ENCODE assay signal across 24 cellular contexts in genomic region chr10:74836855-74837254, GRCh38.
"Had no signal": no experiment of that assay in that cellular context is flagged by ENCODE, and none has a peak within 500 bp of the region (broad histone marks: within the 10 kb centered on the region; RNA-seq: fewer than 3 reads in every experiment).

No MANE protein-coding gene starts in this region.

- H3K36me3 ChIP-seq: thoracic aorta had no signal

- DNase-seq: activated CD4-positive, alpha-beta memory T cell treated with anti-CD3 and anti-CD28 coated beads for 36 hours; activated CD4-positive, alpha-beta T cell treated with anti-CD3 and anti-CD28 coated beads for 4 hours; activated gamma-delta T cell treated with Interleukin-2 at 50 U/mL for 16 hours; activated T-cell treated with anti-CD3 and anti-CD28 coated beads for 4 hours; amniotic stem cell; dermis blood vessel endothelial cell; effector memory CD8-positive, alpha-beta T cell; esophagus squamous epithelium; foreskin fibroblast; heart right ventricle; immature natural killer cell; mesendoderm; naive thymus-derived CD8-positive, alpha-beta T cell; posterior cingulate gyrus; retina; stimulated activated CD4-positive, alpha-beta T cell treated with anti-CD3 and anti-CD28 coated beads, Interleukin-2, amount 100 ng/mL, for 48 hours; stimulated activated naive CD8-positive, alpha-beta T cell treated with anti-CD3 and anti-CD28 coated beads, Interleukin-15, amount 100 ng/mL, for 72 hours; SW 1271; T-helper 2 cell had no signal

- ATAC-seq: activated naive CD4-positive, alpha-beta T cell treated with anti-CD3 and anti-CD28 coated beads, Interleukin-2, amount 50 U/mL, for 72 hours; effector memory CD8-positive, alpha-beta T cell; naive thymus-derived CD8-positive, alpha-beta T cell; stimulated activated naive CD8-positive, alpha-beta T cell treated with anti-CD3 and anti-CD28 coated beads, Interleukin-15, amount 100 ng/mL, for 72 hours; WTC11 had no signal

- H3K9me3 ChIP-seq: esophagus squamous epithelium, thoracic aorta had no signal

- H3K27me3 ChIP-seq: cardiac muscle cell, esophagus squamous epithelium, heart right ventricle had no signal

- H3K4me3 ChIP-seq: cardiac muscle cell, esophagus squamous epithelium, heart right ventricle, skin epidermis, thoracic aorta had no signal

- H3K27ac ChIP-seq: cardiac muscle cell, skin epidermis, thoracic aorta had no signal
